Comparison of ENCODE assay signal across 11 cellular contexts in genomic region chr18:9348079-9348671, GRCh38. TPM values are rescaled to one million over a fixed set of nuclear protein-coding genes. Genes with fewer than 3 reads are reported as not detected.
DNase-seq lines count a peak whose midpoint lies in the region; ATAC-seq, FAIRE-seq and TF ChIP-seq lines count a peak whose summit lies in the region.
"Had no signal": no experiment of that assay in that cellular context is flagged by ENCODE, and none has a peak within 500 bp of the region (broad histone marks: within the 10 kb centered on the region; RNA-seq: fewer than 3 reads in every experiment).

No MANE protein-coding gene starts in this region.

- no TSS peak for BruUV-seq in Calu3 (replicated peaks; lab: Mats Ljungman, UMichigan)

- POLR2A ChIA-PET in activated CD8-positive, alpha-beta T cell treated with anti-CD3 and anti-CD28 coated beads for 36 hours (lab: Charles Lee): interaction anchor here (0.7 kb wide), 2 partner anchors 14 to 54 kb away, joined by 3 read pairs; no protein-coding TSS in a partner anchor
- POLR2A ChIA-PET in activated CD8-positive, alpha-beta T cell treated with anti-CD3 and anti-CD28 coated beads, Interleukin-2, amount 10 ng/mL, durations not matched to agents 7 days and 5 days (lab: Charles Lee): no interaction called here

- no peaks in the 10 kb centered on the region for H3K27me3 ChIP-seq in thoracic aorta (replicated peaks; ENCODE audit: insufficient read depth)

- peaks cover 10 to 44% of the 10 kb centered on the region in 2 donors for H3K4me1 ChIP-seq in thoracic aorta (ENCODE audit: control insufficient read depth in 1 of 2, low read depth in 2 of 2)

- H3K9me3 Mint-ChIP-seq in activated CD8-positive, alpha-beta T cell treated with anti-CD3 and anti-CD28 coated beads for 36 hours: peaks cover 6% of the 10 kb centered on the region
- H3K9me3 Mint-ChIP-seq in activated CD8-positive, alpha-beta T cell treated with anti-CD3 and anti-CD28 coated beads, Interleukin-2, amount 10 ng/mL, durations not matched to agents 7 days and 5 days (ENCODE audit: insufficient read depth): no peaks in the 10 kb centered on the region
- H3K9me3 Mint-ChIP-seq in Calu3 (ENCODE audit: low read depth, unreplicated experiment): peaks cover 3% of the 10 kb centered on the region

- peak; percentile 85 for FAIRE-seq in RCC 7860 (lab: Jason Lieb, UNC)

- H3K27me3 Mint-ChIP-seq in activated CD8-positive, alpha-beta T cell treated with anti-CD3 and anti-CD28 coated beads for 36 hours: no peaks in the 10 kb centered on the region
- H3K27me3 Mint-ChIP-seq in activated CD8-positive, alpha-beta T cell treated with anti-CD3 and anti-CD28 coated beads, Interleukin-2, amount 10 ng/mL, durations not matched to agents 7 days and 5 days (ENCODE audit: low read depth): no peaks in the 10 kb centered on the region
- no peaks in the 10 kb centered on the region for H3K27me3 Mint-ChIP-seq in Calu3 (ENCODE audit: unreplicated experiment)

- peak; percentile 30 for ATAC-seq in activated CD8-positive, alpha-beta T cell treated with anti-CD3 and anti-CD28 coated beads for 36 hours
- no peak for ATAC-seq in activated CD8-positive, alpha-beta T cell treated with anti-CD3 and anti-CD28 coated beads, Interleukin-2, amount 10 ng/mL, durations not matched to agents 7 days and 5 days
- ATAC-seq in thoracic aorta (ENCODE audit: insufficient number of reproducible peaks, low FRiP score, low read depth) (no peak), GM21515 (IDR thresholded peaks at IDR 0.05; ENCODE audit: unreplicated experiment) (no peak)

- CTCF ChIA-PET in activated CD8-positive, alpha-beta T cell treated with anti-CD3 and anti-CD28 coated beads for 36 hours (lab: Charles Lee): interaction anchor here (1.0 kb wide), 1 partner anchor 12 kb away, joined by 3 read pairs; no protein-coding TSS in a partner anchor
- CTCF ChIA-PET in activated CD8-positive, alpha-beta T cell treated with anti-CD3 and anti-CD28 coated beads, Interleukin-2, amount 10 ng/mL, durations not matched to agents 7 days and 5 days (lab: Charles Lee): no interaction called here
- CTCF ChIA-PET in Calu3 (lab: Charles Lee): interaction anchor here (0.6 kb wide), 1 partner anchor 72 kb away, joined by 3 read pairs; no protein-coding TSS in a partner anchor

- H3K4me1 Mint-ChIP-seq in activated CD8-positive, alpha-beta T cell treated with anti-CD3 and anti-CD28 coated beads for 36 hours (ENCODE audit: low read depth): peaks cover 18% of the 10 kb centered on the region
- peaks cover 3% of the 10 kb centered on the region for H3K4me1 Mint-ChIP-seq in activated CD8-positive, alpha-beta T cell treated with anti-CD3 and anti-CD28 coated beads, Interleukin-2, amount 10 ng/mL, durations not matched to agents 7 days and 5 days (ENCODE audit: low read depth)
- no peaks in the 10 kb centered on the region for H3K4me1 Mint-ChIP-seq in Calu3 (ENCODE audit: low read depth, unreplicated experiment)

- peak overlapping the region; percentile 42 to 48 for H3K27ac ChIP-seq in thoracic aorta

- peak overlapping the region; percentile 5 for H3K4me3 Mint-ChIP-seq in activated CD8-positive, alpha-beta T cell treated with anti-CD3 and anti-CD28 coated beads for 36 hours
- no peak overlapping the region for H3K4me3 Mint-ChIP-seq in activated CD8-positive, alpha-beta T cell treated with anti-CD3 and anti-CD28 coated beads, Interleukin-2, amount 10 ng/mL, durations not matched to agents 7 days and 5 days
- H3K4me3 Mint-ChIP-seq in Calu3 (ENCODE audit: low read depth, unreplicated experiment): no peak overlapping the region
- H3K4me3 Mint-ChIP-seq: activated naive CD8-positive, alpha-beta T cell treated with anti-CD3 and anti-CD28 coated beads, Interleukin-2, amount 10 ng/mL, durations not matched to agents 7 days and 5 days; neural crest cell had no signal

- no peak for TF ChIP-seq CTCF in activated CD8-positive, alpha-beta T cell treated with anti-CD3 and anti-CD28 coated beads for 36 hours (IDR thresholded peaks at IDR 0.05)
- TF ChIP-seq CTCF in thoracic aorta (IDR thresholded peaks at IDR 0.05) (no peak), Calu3 (IDR thresholded peaks at IDR 0.05; ENCODE audit: unreplicated experiment) (no peak)

- peak overlapping the region; percentile 66 for H3K27ac Mint-ChIP-seq in activated CD8-positive, alpha-beta T cell treated with anti-CD3 and anti-CD28 coated beads for 36 hours
- H3K27ac Mint-ChIP-seq in activated CD8-positive, alpha-beta T cell treated with anti-CD3 and anti-CD28 coated beads, Interleukin-2, amount 10 ng/mL, durations not matched to agents 7 days and 5 days: no peak overlapping the region
- H3K27ac Mint-ChIP-seq in Calu3 (ENCODE audit: unreplicated experiment): no peak overlapping the region
- H3K27ac Mint-ChIP-seq: activated naive CD8-positive, alpha-beta T cell treated with anti-CD3 and anti-CD28 coated beads, Interleukin-2, amount 10 ng/mL, durations not matched to agents 7 days and 5 days had no signal

- peak; percentile 7 for DNase-seq in activated CD8-positive, alpha-beta T cell treated with anti-CD3 and anti-CD28 coated beads for 36 hours
- no peak for DNase-seq in activated CD8-positive, alpha-beta T cell treated with anti-CD3 and anti-CD28 coated beads, Interleukin-2, amount 10 ng/mL, durations not matched to agents 7 days and 5 days
- DNase-seq in RCC 7860 (ENCODE audit: low spot score) (peak; percentile 44), fibroblast of peridontal ligament (ENCODE audit: extremely low read depth) (peak; percentile 55), thoracic aorta (ENCODE audit: low spot score) (no peak), Calu3 (no peak)
- no peak for DNase-seq in stimulated activated CD4-positive, alpha-beta T cell treated with anti-CD3 and anti-CD28 coated beads, Interleukin-2, amount 100 ng/mL, for 24 hours
- DNase-seq: activated naive CD8-positive, alpha-beta T cell treated with anti-CD3 and anti-CD28 coated beads, Interleukin-2, amount 10 ng/mL, durations not matched to agents 7 days and 5 days; head of caudate nucleus had no signal

- peaks cover 22% of the 10 kb centered on the region for H3K36me3 Mint-ChIP-seq in activated CD8-positive, alpha-beta T cell treated with anti-CD3 and anti-CD28 coated beads for 36 hours (ENCODE audit: low read depth)
- H3K36me3 Mint-ChIP-seq in activated CD8-positive, alpha-beta T cell treated with anti-CD3 and anti-CD28 coated beads, Interleukin-2, amount 10 ng/mL, durations not matched to agents 7 days and 5 days (ENCODE audit: low read depth): peaks cover 17% of the 10 kb centered on the region
- H3K36me3 Mint-ChIP-seq in Calu3 (ENCODE audit: insufficient read depth, unreplicated experiment): peaks cover 4% of the 10 kb centered on the region

- intact Hi-C loops in activated CD8-positive, alpha-beta T cell treated with anti-CD3 and anti-CD28 coated beads for 36 hours (cut with micrococcal nuclease): no loop called here
- intact Hi-C loops in Calu3 (cut with micrococcal nuclease; ENCODE audit: unreplicated experiment): no loop called here

- H3K36me3 ChIP-seq in thoracic aorta: peaks cover 4% of the 10 kb centered on the region

- H3K9me3 ChIP-seq in thoracic aorta: no peaks in the 10 kb centered on the region

- H3K4me3 ChIP-seq in thoracic aorta: peak overlapping the region; percentile 34

RNA-seq across cellular contexts. Expression of gene TWSG1, which starts 13.6 kb away (rescaled TPM):
- total RNA-seq in activated CD8-positive, alpha-beta T cell treated with anti-CD3 and anti-CD28 coated beads for 36 hours: 10 to 100 TPM; 13.3 to 14.9 TPM
- total RNA-seq in activated CD8-positive, alpha-beta T cell treated with anti-CD3 and anti-CD28 coated beads, Interleukin-2, amount 10 ng/mL, durations not matched to agents 7 days and 5 days: 1 to 10 TPM; 7.8 to 8.9 TPM
- 100 to 1,000 TPM; 107 to 130 TPM for total RNA-seq in thoracic aorta
- 24.8 and 29.1 TPM in 2 replicates for total RNA-seq in Calu3 (2022)

Comparison
In these comparisons a context has a peak if more than half of its experiments do, and no peak if none do; other contexts are left out.
1. DNase-seq: peak in activated CD8-positive, alpha-beta T cell treated with anti-CD3 and anti-CD28 coated beads for 36 hours (single experiment), RCC 7860 (single experiment) and fibroblast of peridontal ligament (single experiment); none in activated CD8-positive, alpha-beta T cell treated with anti-CD3 and anti-CD28 coated beads, Interleukin-2, amount 10 ng/mL, durations not matched to agents 7 days and 5 days (single experiment), thoracic aorta (single experiment), Calu3 (single experiment) and stimulated activated CD4-positive, alpha-beta T cell treated with anti-CD3 and anti-CD28 coated beads, Interleukin-2, amount 100 ng/mL, for 24 hours (0 of 2).